9 cellular contexts compared by ENCODE assay signal in the genomic region with DNA sequence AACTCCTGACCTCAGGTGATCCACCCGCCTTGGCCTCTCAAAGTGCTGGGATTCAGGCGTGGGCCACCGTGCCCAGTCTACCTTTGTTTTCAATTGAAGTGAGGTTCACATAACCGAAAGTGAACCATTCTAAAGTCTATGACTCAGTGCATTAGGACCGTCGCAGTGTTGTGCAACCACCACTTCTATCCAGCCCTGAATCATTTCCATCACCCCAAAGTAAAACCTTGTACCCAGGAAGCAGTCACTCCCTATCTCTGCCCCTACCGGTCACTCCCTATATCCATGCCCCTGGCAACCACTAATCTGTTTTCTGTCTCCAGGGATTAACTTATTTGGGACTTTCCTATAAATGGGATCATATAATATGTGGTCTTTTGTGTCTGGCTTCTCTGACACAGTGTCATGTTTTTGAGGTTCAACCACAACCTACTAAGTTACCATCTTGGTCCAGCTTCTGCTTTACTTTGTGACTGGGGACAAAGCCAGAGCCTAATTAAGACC. TPM values are rescaled to one million over a fixed set of nuclear protein-coding genes. Genes with fewer than 3 reads are reported as not detected.
DNase-seq lines count a peak whose midpoint lies in the region; ATAC-seq and TF ChIP-seq lines count a peak whose summit lies in the region.
"Had no signal": no experiment of that assay in that cellular context is flagged by ENCODE, and none has a peak within 500 bp of the region (broad histone marks: within the 10 kb centered on the region; RNA-seq: fewer than 3 reads in every experiment).

No MANE protein-coding gene starts in this region.

- H3K4me1 ChIP-seq in uterus = peaks cover 0 to 17% of the 10 kb centered on the region in 2 donors

- no peak for TF ChIP-seq POLR2A in uterus (IDR thresholded peaks at IDR 0.05)
- no peak for TF ChIP-seq POLR2A in GM18505 (IDR thresholded peaks at IDR 0.05; ENCODE audit: borderline replicate concordance, extremely low read depth, insufficient read depth, insufficient read length)

- CTCF ChIA-PET in activated CD4-positive, alpha-beta memory T cell treated with anti-CD3 and anti-CD28 coated beads for 36 hours (lab: Charles Lee) = interaction anchor here (1.0 kb wide), 1 partner anchor 29 kb away, joined by 5 read pairs; no protein-coding TSS in a partner anchor

- H3K27ac Mint-ChIP-seq in activated naive CD8-positive, alpha-beta T cell treated with anti-CD3 and anti-CD28 coated beads, Interleukin-2, amount 50 U/mL, for 24 hours = no peak overlapping the region
- H3K27ac Mint-ChIP-seq in activated naive CD8-positive, alpha-beta T cell treated with anti-CD3 and anti-CD28 coated beads for 36 hours = no peak overlapping the region
- H3K27ac Mint-ChIP-seq in activated CD4-positive, alpha-beta memory T cell treated with anti-CD3 and anti-CD28 coated beads for 36 hours = no peak overlapping the region
- H3K27ac Mint-ChIP-seq: T-helper 1 cell treated with Interleukin-12 subunit alpha and Interleukin-12 subunit beta and Interleukin-4 antibody, amounts not matched to agents 30 μg/mL and 1 μg/mL, for 36 hours had no signal

- DNase-seq in activated naive CD8-positive, alpha-beta T cell treated with anti-CD3 and anti-CD28 coated beads, Interleukin-2, amount 50 U/mL, for 24 hours = no peak
- no peak for DNase-seq in activated naive CD8-positive, alpha-beta T cell treated with anti-CD3 and anti-CD28 coated beads for 36 hours
- peak; percentile 31 for DNase-seq in activated CD4-positive, alpha-beta memory T cell treated with anti-CD3 and anti-CD28 coated beads for 36 hours
- DNase-seq in kidney glomerular epithelial cell (lab: John Stamatoyannopoulos, UW) (peak; percentile 94), uterus (peak; percentile 67 to 86), RPMI8226 (no peak)

- no peaks in the 10 kb centered on the region for H3K4me1 Mint-ChIP-seq in activated naive CD8-positive, alpha-beta T cell treated with anti-CD3 and anti-CD28 coated beads, Interleukin-2, amount 50 U/mL, for 24 hours
- H3K4me1 Mint-ChIP-seq in activated naive CD8-positive, alpha-beta T cell treated with anti-CD3 and anti-CD28 coated beads for 36 hours = no peaks in the 10 kb centered on the region
- H3K4me1 Mint-ChIP-seq in activated CD4-positive, alpha-beta memory T cell treated with anti-CD3 and anti-CD28 coated beads for 36 hours (ENCODE audit: low read depth) = peaks cover 6% of the 10 kb centered on the region

- no peaks in the 10 kb centered on the region for H3K36me3 ChIP-seq in uterus

- peak in 2 of 4 experiments; percentile 46 to 58 for TF ChIP-seq CTCF in uterus (IDR thresholded peaks at IDR 0.05)

- no peaks in the 10 kb centered on the region for H3K27me3 ChIP-seq in uterus

- intact Hi-C loops in activated CD4-positive, alpha-beta memory T cell treated with anti-CD3 and anti-CD28 coated beads for 36 hours (cut with micrococcal nuclease) = loop anchor here (2.0 kb wide), 1 partner anchor 29 kb away; no protein-coding TSS in a partner anchor
- intact Hi-C loops in uterus (cut with DNase I; ENCODE audit: low total_unique reads) = no loop called here

- H3K9me3 ChIP-seq in uterus = no peaks in the 10 kb centered on the region

- H3K27ac ChIP-seq in uterus = peak overlapping the region; percentile 89 to 90

- POLR2A ChIA-PET in activated CD4-positive, alpha-beta memory T cell treated with anti-CD3 and anti-CD28 coated beads for 36 hours (lab: Charles Lee) = no interaction called here

- H3K9me3 Mint-ChIP-seq in activated naive CD8-positive, alpha-beta T cell treated with anti-CD3 and anti-CD28 coated beads, Interleukin-2, amount 50 U/mL, for 24 hours = no peaks in the 10 kb centered on the region
- H3K9me3 Mint-ChIP-seq in activated naive CD8-positive, alpha-beta T cell treated with anti-CD3 and anti-CD28 coated beads for 36 hours = no peaks in the 10 kb centered on the region
- H3K9me3 Mint-ChIP-seq in activated CD4-positive, alpha-beta memory T cell treated with anti-CD3 and anti-CD28 coated beads for 36 hours = no peaks in the 10 kb centered on the region
- H3K9me3 Mint-ChIP-seq: T-helper 1 cell treated with Interleukin-12 subunit alpha and Interleukin-12 subunit beta and Interleukin-4 antibody, amounts not matched to agents 30 μg/mL and 1 μg/mL, for 36 hours had no signal

- no peak overlapping the region for H3K4me3 ChIP-seq in uterus

- peak; percentile 44 for ATAC-seq in activated naive CD8-positive, alpha-beta T cell treated with anti-CD3 and anti-CD28 coated beads, Interleukin-2, amount 50 U/mL, for 24 hours
- ATAC-seq in GM18505 (IDR thresholded peaks at IDR 0.05; ENCODE audit: unreplicated experiment) (no peak), HG02571 (IDR thresholded peaks at IDR 0.05; ENCODE audit: unreplicated experiment) (no peak)

- H3K36me3 Mint-ChIP-seq in activated naive CD8-positive, alpha-beta T cell treated with anti-CD3 and anti-CD28 coated beads, Interleukin-2, amount 50 U/mL, for 24 hours (ENCODE audit: low read depth) = no peaks in the 10 kb centered on the region
- no peaks in the 10 kb centered on the region for H3K36me3 Mint-ChIP-seq in activated naive CD8-positive, alpha-beta T cell treated with anti-CD3 and anti-CD28 coated beads for 36 hours
- H3K36me3 Mint-ChIP-seq in activated CD4-positive, alpha-beta memory T cell treated with anti-CD3 and anti-CD28 coated beads for 36 hours = no peaks in the 10 kb centered on the region

- no peaks in the 10 kb centered on the region for H3K27me3 Mint-ChIP-seq in activated naive CD8-positive, alpha-beta T cell treated with anti-CD3 and anti-CD28 coated beads, Interleukin-2, amount 50 U/mL, for 24 hours
- no peaks in the 10 kb centered on the region for H3K27me3 Mint-ChIP-seq in activated naive CD8-positive, alpha-beta T cell treated with anti-CD3 and anti-CD28 coated beads for 36 hours
- H3K27me3 Mint-ChIP-seq in activated CD4-positive, alpha-beta memory T cell treated with anti-CD3 and anti-CD28 coated beads for 36 hours = peaks cover 2% of the 10 kb centered on the region

- no peak overlapping the region for H3K4me3 Mint-ChIP-seq in activated naive CD8-positive, alpha-beta T cell treated with anti-CD3 and anti-CD28 coated beads, Interleukin-2, amount 50 U/mL, for 24 hours
- H3K4me3 Mint-ChIP-seq in activated naive CD8-positive, alpha-beta T cell treated with anti-CD3 and anti-CD28 coated beads for 36 hours = no peak overlapping the region
- H3K4me3 Mint-ChIP-seq in activated CD4-positive, alpha-beta memory T cell treated with anti-CD3 and anti-CD28 coated beads for 36 hours = no peak overlapping the region
- H3K4me3 Mint-ChIP-seq: T-helper 1 cell treated with Interleukin-12 subunit alpha and Interleukin-12 subunit beta and Interleukin-4 antibody, amounts not matched to agents 30 μg/mL and 1 μg/mL, for 36 hours had no signal

RNA-seq across cellular contexts. Expression of a gene that starts 28.3 kb away (rescaled TPM):
- total RNA-seq in activated naive CD8-positive, alpha-beta T cell treated with anti-CD3 and anti-CD28 coated beads for 36 hours = under 1 TPM; 0.56 to 0.98 TPM
- total RNA-seq in activated CD4-positive, alpha-beta memory T cell treated with anti-CD3 and anti-CD28 coated beads for 36 hours = 1 to 10 TPM; 1.6 to 1.7 TPM
- 100 to 1,000 TPM in 1 of 4 donors, 10 to 100 TPM in 3; 26.6 to 131 (median 70.7) TPM for total RNA-seq in uterus

Comparison
In these comparisons a context has a peak if more than half of its experiments do, and no peak if none do; other contexts are left out.
1. DNase-seq: peak in activated CD4-positive, alpha-beta memory T cell treated with anti-CD3 and anti-CD28 coated beads for 36 hours (single experiment), kidney glomerular epithelial cell (single experiment) and uterus (2 of 2); none in activated naive CD8-positive, alpha-beta T cell treated with anti-CD3 and anti-CD28 coated beads, Interleukin-2, amount 50 U/mL, for 24 hours (single experiment), activated naive CD8-positive, alpha-beta T cell treated with anti-CD3 and anti-CD28 coated beads for 36 hours (single experiment) and RPMI8226 (single experiment).
2. RNA of a gene that starts 28.3 kb away (total RNA-seq): 26.6 to 131 TPM in uterus; 1.6 to 1.7 TPM in activated CD4-positive, alpha-beta memory T cell treated with anti-CD3 and anti-CD28 coated beads for 36 hours and 0.56 to 0.98 TPM in activated naive CD8-positive, alpha-beta T cell treated with anti-CD3 and anti-CD28 coated beads for 36 hours; every median in the first group is over 10 times any median in the second.